Comparison of ENCODE assay signal across 1 cellular context in the genomic region with DNA sequence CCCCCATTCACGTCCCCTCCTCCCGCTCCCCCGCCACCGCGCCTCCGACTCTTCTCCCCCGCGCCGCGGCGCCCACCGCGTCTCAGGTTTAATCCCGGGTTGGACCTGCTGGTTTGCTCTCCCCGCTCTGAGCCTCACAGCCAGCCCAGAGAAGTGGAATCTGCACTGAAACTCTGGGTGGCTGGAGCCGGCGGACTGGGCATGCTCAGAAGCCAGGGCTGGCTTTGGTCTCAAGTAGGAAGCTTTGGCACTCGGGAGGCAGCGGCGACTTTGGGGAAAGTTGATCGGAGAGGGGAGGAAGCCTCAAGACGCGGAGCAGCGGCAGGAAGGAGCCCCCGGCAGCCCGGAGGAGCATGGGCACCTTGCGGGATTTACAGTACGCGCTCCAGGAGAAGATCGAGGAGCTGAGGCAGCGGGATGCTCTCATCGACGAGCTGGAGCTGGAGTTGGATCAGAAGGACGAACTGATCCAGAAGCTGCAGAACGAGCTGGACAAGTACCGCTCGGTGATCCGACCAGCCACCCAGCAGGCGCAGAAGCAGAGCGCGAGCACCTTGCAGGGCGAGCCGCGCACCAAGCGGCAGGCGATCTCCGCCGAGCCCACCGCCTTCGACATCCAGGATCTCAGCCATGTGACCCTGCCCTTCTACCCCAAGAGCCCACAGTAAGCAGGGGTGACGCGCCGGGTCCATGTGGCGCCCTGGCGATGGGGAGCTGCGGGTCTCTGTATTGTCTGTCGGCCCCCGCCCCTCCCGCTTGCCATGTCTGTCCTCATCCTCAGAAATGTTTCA.
TF ChIP-seq lines count a peak whose summit lies in the region.

Gene PRKG1, plus strand, starts transcription at position 250 of the 791 bp plus-strand sequence.

TF ChIP-seq in SK-N-SH treated with all-trans-retinoic acid at 6 μM for 48 hours, 23 proteins besides CTCF, POLR2A, EP300 and RAD21 (continued from another document):
- TF ChIP-seq, protein P1, sequence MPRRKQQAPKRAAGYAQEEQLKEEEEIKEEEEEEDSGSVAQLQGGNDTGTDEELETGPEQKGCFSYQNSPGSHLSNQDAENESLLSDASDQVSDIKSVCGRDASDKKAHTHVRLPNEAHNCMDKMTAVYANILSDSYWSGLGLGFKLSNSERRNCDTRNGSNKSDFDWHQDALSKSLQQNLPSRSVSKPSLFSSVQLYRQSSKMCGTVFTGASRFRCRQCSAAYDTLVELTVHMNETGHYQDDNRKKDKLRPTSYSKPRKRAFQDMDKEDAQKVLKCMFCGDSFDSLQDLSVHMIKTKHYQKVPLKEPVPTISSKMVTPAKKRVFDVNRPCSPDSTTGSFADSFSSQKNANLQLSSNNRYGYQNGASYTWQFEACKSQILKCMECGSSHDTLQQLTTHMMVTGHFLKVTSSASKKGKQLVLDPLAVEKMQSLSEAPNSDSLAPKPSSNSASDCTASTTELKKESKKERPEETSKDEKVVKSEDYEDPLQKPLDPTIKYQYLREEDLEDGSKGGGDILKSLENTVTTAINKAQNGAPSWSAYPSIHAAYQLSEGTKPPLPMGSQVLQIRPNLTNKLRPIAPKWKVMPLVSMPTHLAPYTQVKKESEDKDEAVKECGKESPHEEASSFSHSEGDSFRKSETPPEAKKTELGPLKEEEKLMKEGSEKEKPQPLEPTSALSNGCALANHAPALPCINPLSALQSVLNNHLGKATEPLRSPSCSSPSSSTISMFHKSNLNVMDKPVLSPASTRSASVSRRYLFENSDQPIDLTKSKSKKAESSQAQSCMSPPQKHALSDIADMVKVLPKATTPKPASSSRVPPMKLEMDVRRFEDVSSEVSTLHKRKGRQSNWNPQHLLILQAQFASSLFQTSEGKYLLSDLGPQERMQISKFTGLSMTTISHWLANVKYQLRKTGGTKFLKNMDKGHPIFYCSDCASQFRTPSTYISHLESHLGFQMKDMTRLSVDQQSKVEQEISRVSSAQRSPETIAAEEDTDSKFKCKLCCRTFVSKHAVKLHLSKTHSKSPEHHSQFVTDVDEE (CRISPR knock-in tag; IDR thresholded peaks at IDR 0.05), result no peak
